In genomic region chr22:25449781-25450317, GRCh38 we compare ENCODE assay signal across 12 cellular contexts.
A peak's percentile ranks its signal among the peaks of the same experiment; 100 is the strongest.
DNase-seq lines count a peak whose midpoint lies in the region; ATAC-seq and TF ChIP-seq lines count a peak whose summit lies in the region.
"Had no signal": no experiment of that assay in that cellular context is flagged by ENCODE, and none has a peak within 500 bp of the region (broad histone marks: within the 10 kb centered on the region; RNA-seq: fewer than 3 reads in every experiment).

No MANE protein-coding gene starts in this region.

- H3K4me1 Mint-ChIP-seq in CD4-positive, alpha-beta T cell (ENCODE audit: low read depth): peaks cover 59% of the 10 kb centered on the region
- peaks cover 48% of the 10 kb centered on the region for H3K4me1 Mint-ChIP-seq in activated naive CD8-positive, alpha-beta T cell treated with anti-CD3 and anti-CD28 coated beads, Interleukin-2, amount 10 ng/mL, durations not matched to agents 7 days and 5 days
- H3K4me1 Mint-ChIP-seq in naive thymus-derived CD8-positive, alpha-beta T cell: peaks cover 30 to 62% (median 48%) of the 10 kb centered on the region in 4 donors

- H3K27me3 ChIP-seq in CD4-positive, alpha-beta T cell (ENCODE audit: control insufficient read depth, insufficient read depth, low read length): no peaks in the 10 kb centered on the region
- H3K27me3 ChIP-seq in HUES64 (ENCODE audit: insufficient read depth, low read length): no peaks in the 10 kb centered on the region
- H3K27me3 ChIP-seq: stomach had no signal

- no peak overlapping the region for H3K27ac ChIP-seq in CD4-positive, alpha-beta T cell (ENCODE audit: low read depth, low read length)
- no peak overlapping the region for H3K27ac ChIP-seq in HUES64 (ENCODE audit: low read depth, low read length)
- H3K27ac ChIP-seq: stomach had no signal

- H3K36me3 Mint-ChIP-seq in CD4-positive, alpha-beta T cell (ENCODE audit: low read depth): peaks cover 33% of the 10 kb centered on the region
- peaks cover 14% of the 10 kb centered on the region for H3K36me3 Mint-ChIP-seq in activated naive CD8-positive, alpha-beta T cell treated with anti-CD3 and anti-CD28 coated beads, Interleukin-2, amount 10 ng/mL, durations not matched to agents 7 days and 5 days
- peaks cover 0 to 32% (median 0%) of the 10 kb centered on the region in 3 donors for H3K36me3 Mint-ChIP-seq in naive thymus-derived CD8-positive, alpha-beta T cell

- H3K4me1 ChIP-seq in HUES64 (ENCODE audit: insufficient read depth, low read length): peaks cover 11% of the 10 kb centered on the region

- H3K27ac Mint-ChIP-seq in CD4-positive, alpha-beta T cell: no peak overlapping the region
- no peak overlapping the region for H3K27ac Mint-ChIP-seq in activated naive CD8-positive, alpha-beta T cell treated with anti-CD3 and anti-CD28 coated beads, Interleukin-2, amount 10 ng/mL, durations not matched to agents 7 days and 5 days
- H3K27ac Mint-ChIP-seq in naive thymus-derived CD8-positive, alpha-beta T cell: peak overlapping the region in 6 of 10 donors; percentile 6 to 82 (median 66)

- no peaks in the 10 kb centered on the region for H3K9me3 ChIP-seq in CD4-positive, alpha-beta T cell (ENCODE audit: control insufficient read depth, low read length)
- no peaks in the 10 kb centered on the region for H3K9me3 ChIP-seq in HUES64 (ENCODE audit: insufficient read depth, low read depth, low read length)
- H3K9me3 ChIP-seq: stomach had no signal

- intact Hi-C loops in CD4-positive, alpha-beta T cell (cut with DNase I, micrococcal nuclease): loop anchor here in 1 of 2 experiments (5.0 to 10.0 kb wide), 6 partner anchors 43 to 882 kb away; no protein-coding TSS in a partner anchor
- intact Hi-C loops in left colon (cut with DNase I, micrococcal nuclease): no loop called here

- H3K9ac ChIP-seq in HUES64 (ENCODE audit: low read depth, low read length): no peak overlapping the region

- H3K4me3 Mint-ChIP-seq in CD4-positive, alpha-beta T cell: peak overlapping the region; percentile 96
- H3K4me3 Mint-ChIP-seq in activated naive CD8-positive, alpha-beta T cell treated with anti-CD3 and anti-CD28 coated beads, Interleukin-2, amount 10 ng/mL, durations not matched to agents 7 days and 5 days: peak overlapping the region; percentile 90
- H3K4me3 Mint-ChIP-seq in naive thymus-derived CD8-positive, alpha-beta T cell: peak overlapping the region; percentile 92 to 99 (median 94)

- CTCF ChIA-PET in CD4-positive, alpha-beta T cell (lab: Charles Lee): interaction anchor here (0.7 kb wide), 1 partner anchor 401 kb away, joined by 3 read pairs; no protein-coding TSS in a partner anchor

- H3K36me3 ChIP-seq in HUES64 (ENCODE audit: insufficient read depth, low read length): peaks cover 15% of the 10 kb centered on the region

- no peak for DNase-seq in CD4-positive, alpha-beta T cell
- no peak for DNase-seq in activated naive CD8-positive, alpha-beta T cell treated with anti-CD3 and anti-CD28 coated beads, Interleukin-2, amount 10 ng/mL, durations not matched to agents 7 days and 5 days
- DNase-seq in naive thymus-derived CD8-positive, alpha-beta T cell: no peak
- no peak for DNase-seq in left colon
- no peak for DNase-seq in D341Med (ENCODE audit: low spot score)
- no peak for DNase-seq in NCI-H187 (lab: John Stamatoyannopoulos, UW)
- DNase-seq: left ventricle myocardium superior, NCI-H1436, SIG-M5, stomach had no signal

- 94% methylated on average over 9 of the region's 9 CpGs for WGBS in HUES64

- POLR2A ChIA-PET in CD4-positive, alpha-beta T cell (lab: Charles Lee): no interaction called here
- POLR2A ChIA-PET in activated naive CD8-positive, alpha-beta T cell treated with anti-CD3 and anti-CD28 coated beads, Interleukin-2, amount 10 ng/mL, durations not matched to agents 7 days and 5 days (lab: Charles Lee): no interaction called here
- POLR2A ChIA-PET in naive thymus-derived CD8-positive, alpha-beta T cell (lab: Charles Lee): no interaction called here

- no peak for ATAC-seq in CD4-positive, alpha-beta T cell (ENCODE audit: poor library complexity)
- no peak for ATAC-seq in activated naive CD8-positive, alpha-beta T cell treated with anti-CD3 and anti-CD28 coated beads, Interleukin-2, amount 10 ng/mL, durations not matched to agents 7 days and 5 days (ENCODE audit: low read depth)
- no peak for ATAC-seq in naive thymus-derived CD8-positive, alpha-beta T cell
- ATAC-seq in GM21723 (IDR thresholded peaks at IDR 0.05; ENCODE audit: unreplicated experiment) (no peak), left colon (no peak)
- ATAC-seq: left ventricle myocardium superior had no signal

- no peaks in the 10 kb centered on the region for H3K27me3 Mint-ChIP-seq in CD4-positive, alpha-beta T cell
- no peaks in the 10 kb centered on the region for H3K27me3 Mint-ChIP-seq in activated naive CD8-positive, alpha-beta T cell treated with anti-CD3 and anti-CD28 coated beads, Interleukin-2, amount 10 ng/mL, durations not matched to agents 7 days and 5 days
- H3K27me3 Mint-ChIP-seq in naive thymus-derived CD8-positive, alpha-beta T cell: peaks cover 0 to 1% (median 0%) of the 10 kb centered on the region in 5 donors

- no peak for TF ChIP-seq CTCF in CD4-positive, alpha-beta T cell (IDR thresholded peaks at IDR 0.05)

- H3K4me3 ChIP-seq in HUES64 (ENCODE audit: low read length): peak overlapping the region; percentile 78; the same call in 1 of the 2 replicates

- H3K9me3 Mint-ChIP-seq in CD4-positive, alpha-beta T cell: no peaks in the 10 kb centered on the region
- H3K9me3 Mint-ChIP-seq in activated naive CD8-positive, alpha-beta T cell treated with anti-CD3 and anti-CD28 coated beads, Interleukin-2, amount 10 ng/mL, durations not matched to agents 7 days and 5 days: no peaks in the 10 kb centered on the region
- no peaks in the 10 kb centered on the region for H3K9me3 Mint-ChIP-seq in naive thymus-derived CD8-positive, alpha-beta T cell

Comparison
In these comparisons a context has a peak if more than half of its experiments do, and no peak if none do; other contexts are left out.
1. H3K27ac Mint-ChIP-seq: peak in naive thymus-derived CD8-positive, alpha-beta T cell (6 of 10); none in CD4-positive, alpha-beta T cell (single experiment) and activated naive CD8-positive, alpha-beta T cell treated with anti-CD3 and anti-CD28 coated beads, Interleukin-2, amount 10 ng/mL, durations not matched to agents 7 days and 5 days (single experiment).
2. Peak in every context shown above with its lines, with median percentiles within 50 percentile points of each other: H3K4me3 Mint-ChIP-seq.